10 cellular contexts compared by ENCODE assay signal in genomic region chr22:37154925-37155712, GRCh38. TPM values are rescaled to one million over a fixed set of nuclear protein-coding genes. Genes with fewer than 3 reads are reported as not detected.
A peak's percentile ranks its signal among the peaks of the same experiment; 100 is the strongest.
DNase-seq lines count a peak whose midpoint lies in the region; ATAC-seq and TF ChIP-seq lines count a peak whose summit lies in the region.
"Had no signal": no experiment of that assay in that cellular context is flagged by ENCODE, and none has a peak within 500 bp of the region (broad histone marks: within the 10 kb centered on the region; RNA-seq: fewer than 3 reads in every experiment).

No MANE protein-coding gene starts in this region.

- TF ChIP-seq CTCF in HEK293 (tag by site-specific recombination; IDR thresholded peaks at IDR 0.05) = no peak
- TF ChIP-seq CTCF in mucosa of descending colon (IDR thresholded peaks at IDR 0.05) = no peak

- ATAC-seq in activated T-helper 17 cell treated with anti-CD3 and anti-CD28 coated beads, Interleukin-2, amount 50 U/mL, for 72 hours (replicated peaks) = peak; percentile 93
- peak; percentile 84 to 89 for ATAC-seq in natural killer cell treated with Interleukin-12 subunit alpha and Interleukin-12 subunit beta and Interleukin-15 and Interleukin-18, amount 100 ng/mL, for 72 hours
- ATAC-seq in mucosa of descending colon = no peak

- H3K9me3 Mint-ChIP-seq in activated T-helper 17 cell treated with anti-CD3 and anti-CD28 coated beads, Interleukin-2, amount 50 U/mL, for 72 hours = no peaks in the 10 kb centered on the region
- no peaks in the 10 kb centered on the region for H3K9me3 Mint-ChIP-seq in natural killer cell treated with Interleukin-12 subunit alpha and Interleukin-12 subunit beta and Interleukin-15 and Interleukin-18, amount 100 ng/mL, for 72 hours

- no peaks in the 10 kb centered on the region for H3K9me3 ChIP-seq in HEK293 (ENCODE audit: control insufficient read depth, insufficient read depth, low read depth, low read length)
- no peaks in the 10 kb centered on the region for H3K9me3 ChIP-seq in mucosa of descending colon

- intact Hi-C loops in mucosa of descending colon (cut with DNase I, micrococcal nuclease) = loop anchor here in 1 of 2 donors (10.0 kb wide), 1 partner anchor 50 kb away; no protein-coding TSS in a partner anchor

- H3K4me1 Mint-ChIP-seq in activated T-helper 17 cell treated with anti-CD3 and anti-CD28 coated beads, Interleukin-2, amount 50 U/mL, for 72 hours = peaks cover 51% of the 10 kb centered on the region
- H3K4me1 Mint-ChIP-seq in natural killer cell treated with Interleukin-12 subunit alpha and Interleukin-12 subunit beta and Interleukin-15 and Interleukin-18, amount 100 ng/mL, for 72 hours (ENCODE audit: low read depth in 2 of 2) = peaks cover 79 to 82% of the 10 kb centered on the region in 2 donors

- no peaks in the 10 kb centered on the region for H3K27me3 Mint-ChIP-seq in activated T-helper 17 cell treated with anti-CD3 and anti-CD28 coated beads, Interleukin-2, amount 50 U/mL, for 72 hours
- H3K27me3 Mint-ChIP-seq in natural killer cell treated with Interleukin-12 subunit alpha and Interleukin-12 subunit beta and Interleukin-15 and Interleukin-18, amount 100 ng/mL, for 72 hours = no peaks in the 10 kb centered on the region

- POLR2A ChIA-PET in HEK293 (lab: Yijun Ruan, JAX) = interaction anchor here (0.7 kb wide), 1 partner anchor 20 kb away, joined by 3 read pairs; no protein-coding TSS in a partner anchor

- H3K27ac ChIP-seq in HEK293 (ENCODE audit: extremely low read depth, low read depth, low read length) = no peak overlapping the region
- H3K27ac ChIP-seq: coronary artery had no signal

- peak overlapping the region; percentile 62 for H3K4me3 Mint-ChIP-seq in activated T-helper 17 cell treated with anti-CD3 and anti-CD28 coated beads, Interleukin-2, amount 50 U/mL, for 72 hours
- H3K4me3 Mint-ChIP-seq in natural killer cell treated with Interleukin-12 subunit alpha and Interleukin-12 subunit beta and Interleukin-15 and Interleukin-18, amount 100 ng/mL, for 72 hours = peak overlapping the region; percentile 71

- H3K36me3 Mint-ChIP-seq in activated T-helper 17 cell treated with anti-CD3 and anti-CD28 coated beads, Interleukin-2, amount 50 U/mL, for 72 hours (ENCODE audit: low read depth) = peaks cover 3% of the 10 kb centered on the region
- peaks cover 9% of the 10 kb centered on the region for H3K36me3 Mint-ChIP-seq in natural killer cell treated with Interleukin-12 subunit alpha and Interleukin-12 subunit beta and Interleukin-15 and Interleukin-18, amount 100 ng/mL, for 72 hours

- peak overlapping the region; percentile 80 for H3K27ac Mint-ChIP-seq in activated T-helper 17 cell treated with anti-CD3 and anti-CD28 coated beads, Interleukin-2, amount 50 U/mL, for 72 hours
- peak overlapping the region; percentile 87 to 96 for H3K27ac Mint-ChIP-seq in natural killer cell treated with Interleukin-12 subunit alpha and Interleukin-12 subunit beta and Interleukin-15 and Interleukin-18, amount 100 ng/mL, for 72 hours

- peak; percentile 47 for DNase-seq in activated CD4-positive, alpha-beta T cell treated with anti-CD3 and anti-CD28 coated beads for 48 hours
- no peak for DNase-seq in activated CD4-positive, alpha-beta T cell treated with anti-CD3 and anti-CD28 coated beads for 1 hour
- no peak for DNase-seq in natural killer cell treated with Interleukin-12 subunit alpha and Interleukin-12 subunit beta and Interleukin-15 and Interleukin-18, amount 100 ng/mL, for 72 hours (ENCODE audit: low spot score)
- DNase-seq in mucosa of descending colon (no peak), putamen (ENCODE audit: low spot score) (no peak), activated gamma-delta T cell treated with Interleukin-2 at 50 U/mL for 16 hours (no peak)

- H3K36me3 ChIP-seq in HEK293 (ENCODE audit: control insufficient read depth in 2 of 2, insufficient read depth in 1 of 2, low read length in 2 of 2) = no peaks in the 10 kb centered on the region
- no peaks in the 10 kb centered on the region for H3K36me3 ChIP-seq in mucosa of descending colon (ENCODE audit: low read depth)

- H3K4me3 ChIP-seq in HEK293 (ENCODE audit: low read depth, low read length) (no peak overlapping the region), mucosa of descending colon (no peak overlapping the region)
- H3K4me3 ChIP-seq: coronary artery had no signal

- CTCF ChIA-PET in HEK293 (lab: Yijun Ruan, JAX) = interaction anchor here (1.8 kb wide), 1 partner anchor 22 kb away, joined by 5 read pairs; no protein-coding TSS in a partner anchor

- H3K4me1 ChIP-seq in HEK293 (ENCODE audit: control insufficient read depth, insufficient read depth, low read length) = no peaks in the 10 kb centered on the region
- no peaks in the 10 kb centered on the region for H3K4me1 ChIP-seq in mucosa of descending colon (ENCODE audit: low read depth)

TF ChIP-seq in HEK293, 187 proteins besides CTCF, POLR2A, EP300 and RAD21:
- TF ChIP-seq ZFP69B (tag by site-specific recombination; IDR thresholded peaks at IDR 0.05) = no peak
- peak; percentile 84 for TF ChIP-seq SETDB1 (IDR thresholded peaks at IDR 0.05; ENCODE audit: insufficient read length, low read length)

RNA-seq across cellular contexts. Expression of gene IL2RB, which starts 5.4 kb away (rescaled TPM):
- total RNA-seq in activated T-helper 17 cell treated with anti-CD3 and anti-CD28 coated beads, Interleukin-2, amount 50 U/mL, for 72 hours = 100 to 1,000 TPM; 425 to 498 TPM
- total RNA-seq in natural killer cell treated with Interleukin-12 subunit alpha and Interleukin-12 subunit beta and Interleukin-15 and Interleukin-18, amount 100 ng/mL, for 72 hours = 100 to 1,000 TPM; 508 to 635 TPM
- 1 to 10 TPM; 4.5 to 5.8 (median 5.3) TPM for total RNA-seq in mucosa of descending colon
- total RNA-seq: RPMI7951 had no signal

RNA-seq across cellular contexts. Expression of gene C1QTNF6, which starts 32.9 kb away (rescaled TPM):
- 10 to 100 TPM in 1 of 2 donors, 1 to 10 TPM in 1; 5.0 to 16.3 TPM for total RNA-seq in activated T-helper 17 cell treated with anti-CD3 and anti-CD28 coated beads, Interleukin-2, amount 50 U/mL, for 72 hours
- total RNA-seq in natural killer cell treated with Interleukin-12 subunit alpha and Interleukin-12 subunit beta and Interleukin-15 and Interleukin-18, amount 100 ng/mL, for 72 hours = 1 to 10 TPM; 1.3 to 3.9 TPM
- total RNA-seq in mucosa of descending colon = 10 to 100 TPM in 2 of 3 donors, 1 to 10 TPM in 1; 8.9 to 22.5 (median 13.3) TPM

RNA-seq across cellular contexts. Expression of gene TMPRSS6, which starts 45.6 kb away (rescaled TPM):
- 100 to 1,000 TPM in 1 of 2 donors, 10 to 100 TPM in 1; 86.6 to 343 TPM for total RNA-seq in activated T-helper 17 cell treated with anti-CD3 and anti-CD28 coated beads, Interleukin-2, amount 50 U/mL, for 72 hours
- 1 to 10 TPM; 1.8 to 1.9 TPM for total RNA-seq in natural killer cell treated with Interleukin-12 subunit alpha and Interleukin-12 subunit beta and Interleukin-15 and Interleukin-18, amount 100 ng/mL, for 72 hours
- under 1 TPM in 2 of 3 donors, not detected in 1; 0.29 to 0.46 TPM for total RNA-seq in mucosa of descending colon
- total RNA-seq: RPMI7951 had no signal

RNA-seq across cellular contexts. Expression of gene SSTR3, which starts 57.2 kb away (rescaled TPM):
- 10 to 100 TPM in 1 of 2 donors, 1 to 10 TPM in 1; 2.6 to 16.2 TPM for total RNA-seq in activated T-helper 17 cell treated with anti-CD3 and anti-CD28 coated beads, Interleukin-2, amount 50 U/mL, for 72 hours
- total RNA-seq in natural killer cell treated with Interleukin-12 subunit alpha and Interleukin-12 subunit beta and Interleukin-15 and Interleukin-18, amount 100 ng/mL, for 72 hours = under 1 TPM; 0.11 to 0.29 TPM
- under 1 TPM in 2 of 3 donors, not detected in 1; 0.09 to 0.10 TPM for total RNA-seq in mucosa of descending colon
- total RNA-seq: RPMI7951 had no signal

Comparison
In these comparisons a context has a peak if more than half of its experiments do, and no peak if none do; other contexts are left out.
1. RNA of gene IL2RB, which starts 5.4 kb away (total RNA-seq): 508 to 635 TPM in natural killer cell treated with Interleukin-12 subunit alpha and Interleukin-12 subunit beta and Interleukin-15 and Interleukin-18, amount 100 ng/mL, for 72 hours and 425 to 498 TPM in activated T-helper 17 cell treated with anti-CD3 and anti-CD28 coated beads, Interleukin-2, amount 50 U/mL, for 72 hours; 4.5 to 5.8 TPM in mucosa of descending colon; every median in the first group is over 10 times any median in the second.
2. RNA of gene TMPRSS6, which starts 45.6 kb away (total RNA-seq): 86.6 to 343 TPM in activated T-helper 17 cell treated with anti-CD3 and anti-CD28 coated beads, Interleukin-2, amount 50 U/mL, for 72 hours; 1.8 to 1.9 TPM in natural killer cell treated with Interleukin-12 subunit alpha and Interleukin-12 subunit beta and Interleukin-15 and Interleukin-18, amount 100 ng/mL, for 72 hours and 0.29 to 0.46 TPM in mucosa of descending colon; every median in the first group is over 10 times any median in the second.